In genomic region chr1:88646852-88647645, GRCh38 we compare ENCODE assay signal across 13 cellular contexts. TPM values are rescaled to one million over a fixed set of nuclear protein-coding genes. Genes with fewer than 3 reads are reported as not detected.
DNase-seq lines count a peak whose midpoint lies in the region; ATAC-seq and TF ChIP-seq lines count a peak whose summit lies in the region.
"Had no signal": no experiment of that assay in that cellular context is flagged by ENCODE, and none has a peak within 500 bp of the region (broad histone marks: within the 10 kb centered on the region; RNA-seq: fewer than 3 reads in every experiment).

No MANE protein-coding gene starts in this region.

- no peak for TF ChIP-seq RAD21 in SK-N-SH (IDR thresholded peaks at IDR 0.05; ENCODE audit: low read length)

- no peak overlapping the region for H3K4me2 ChIP-seq in SK-N-SH

- WGBS in SK-N-SH (ENCODE audit: low lambda C conversion rate): 20% methylated on average over 3 of the region's 3 CpGs

- DNase-seq in activated CD4-positive, alpha-beta T cell treated with anti-CD3 and anti-CD28 coated beads for 36 hours: peak; percentile 8
- no peak for DNase-seq in activated CD4-positive, alpha-beta T cell treated with anti-CD3 and anti-CD28 coated beads, Interleukin-2, amount 10 ng/mL, durations not matched to agents 7 days and 5 days
- peak; percentile 60 for DNase-seq in RWPE1 (ENCODE audit: low spot score)
- DNase-seq in renal cortical epithelial cell (ENCODE audit: low read depth): peak; percentile 19
- DNase-seq in SK-N-SH: no peak
- no peak for DNase-seq in G401 (ENCODE audit: low spot score)
- DNase-seq: activated naive CD8-positive, alpha-beta T cell treated with anti-CD3 and anti-CD28 coated beads, Interleukin-2, amount 10 ng/mL, durations not matched to agents 7 days and 5 days; NCI-H1694 treated with DMSO at 0.1 percent for 48 hours; T1000 had no signal

- TF ChIP-seq CTCF in RWPE1 (conservative IDR thresholded peaks at IDR 0.05; ENCODE audit: low read depth): no peak
- no peak for TF ChIP-seq CTCF in SK-N-SH (IDR thresholded peaks at IDR 0.05)

- in situ Hi-C loops in G401 (cut with HindIII; ENCODE audit: low sequenced_read_pairs): no loop called here

- no peaks in the 10 kb centered on the region for H3K9me3 Mint-ChIP-seq in activated CD4-positive, alpha-beta T cell treated with anti-CD3 and anti-CD28 coated beads for 36 hours (ENCODE audit: low read depth)
- no peaks in the 10 kb centered on the region for H3K9me3 Mint-ChIP-seq in activated CD4-positive, alpha-beta T cell treated with anti-CD3 and anti-CD28 coated beads, Interleukin-2, amount 10 ng/mL, durations not matched to agents 7 days and 5 days
- H3K9me3 Mint-ChIP-seq: activated naive CD8-positive, alpha-beta T cell treated with anti-CD3 and anti-CD28 coated beads, Interleukin-2, amount 10 ng/mL, durations not matched to agents 7 days and 5 days had no signal

- H3K36me3 Mint-ChIP-seq in activated CD4-positive, alpha-beta T cell treated with anti-CD3 and anti-CD28 coated beads for 36 hours (ENCODE audit: low read depth): no peaks in the 10 kb centered on the region
- H3K36me3 Mint-ChIP-seq in activated CD4-positive, alpha-beta T cell treated with anti-CD3 and anti-CD28 coated beads, Interleukin-2, amount 10 ng/mL, durations not matched to agents 7 days and 5 days (ENCODE audit: low read depth): no peaks in the 10 kb centered on the region
- H3K36me3 Mint-ChIP-seq: activated naive CD8-positive, alpha-beta T cell treated with anti-CD3 and anti-CD28 coated beads, Interleukin-2, amount 10 ng/mL, durations not matched to agents 7 days and 5 days had no signal

- peaks cover 3% of the 10 kb centered on the region for H3K4me1 Mint-ChIP-seq in activated CD4-positive, alpha-beta T cell treated with anti-CD3 and anti-CD28 coated beads for 36 hours
- no peaks in the 10 kb centered on the region for H3K4me1 Mint-ChIP-seq in activated CD4-positive, alpha-beta T cell treated with anti-CD3 and anti-CD28 coated beads, Interleukin-2, amount 10 ng/mL, durations not matched to agents 7 days and 5 days
- H3K4me1 Mint-ChIP-seq: activated naive CD8-positive, alpha-beta T cell treated with anti-CD3 and anti-CD28 coated beads, Interleukin-2, amount 10 ng/mL, durations not matched to agents 7 days and 5 days; B cell had no signal

- ATAC-seq in activated CD4-positive, alpha-beta T cell treated with anti-CD3 and anti-CD28 coated beads for 36 hours: peak; percentile 77
- ATAC-seq in HG03159 (IDR thresholded peaks at IDR 0.05; ENCODE audit: unreplicated experiment): peak; percentile 69
- no peak for ATAC-seq in HG03565 (IDR thresholded peaks at IDR 0.05; ENCODE audit: unreplicated experiment)

- POLR2A ChIA-PET in activated CD4-positive, alpha-beta T cell treated with anti-CD3 and anti-CD28 coated beads for 36 hours (lab: Charles Lee): no interaction called here
- POLR2A ChIA-PET in activated CD4-positive, alpha-beta T cell treated with anti-CD3 and anti-CD28 coated beads, Interleukin-2, amount 10 ng/mL, durations not matched to agents 7 days and 5 days (lab: Charles Lee): interaction anchor here (0.7 kb wide), 1 partner anchor 20 kb away, joined by 3 read pairs; no protein-coding TSS in a partner anchor
- POLR2A ChIA-PET in RWPE1 (lab: Yijun Ruan, JAX; ENCODE audit: low non-redundant PET): no interaction called here
- POLR2A ChIA-PET in SK-N-SH (lab: Yijun Ruan, JAX): no interaction called here

- H3F3A ChIP-seq in SK-N-SH (replicated peaks; ENCODE audit: insufficient read depth): no peaks in the 10 kb centered on the region

- no peaks in the 10 kb centered on the region for H3K4me1 ChIP-seq in SK-N-SH (ENCODE audit: control insufficient read depth in 1 of 2, insufficient read depth in 2 of 2, low read depth in 1 of 2, low read length in 1 of 2)

- H3K9me3 ChIP-seq in SK-N-SH: no peaks in the 10 kb centered on the region

- CTCF ChIA-PET in activated CD4-positive, alpha-beta T cell treated with anti-CD3 and anti-CD28 coated beads for 36 hours (lab: Charles Lee): interaction anchor here (0.5 to 3.5 kb wide), 10 partner anchors 9 to 1381 kb away, joined by 3 to 28 read pairs (median 4); no protein-coding TSS in a partner anchor
- CTCF ChIA-PET in activated CD4-positive, alpha-beta T cell treated with anti-CD3 and anti-CD28 coated beads, Interleukin-2, amount 10 ng/mL, durations not matched to agents 7 days and 5 days (lab: Charles Lee): interaction anchor here (0.6 to 0.7 kb wide), 2 partner anchors 1222 to 1354 kb away, joined by 3 to 5 read pairs; no protein-coding TSS in a partner anchor
- CTCF ChIA-PET in RWPE1 (lab: Yijun Ruan, JAX) (interaction anchor here (0.6 to 0.9 kb wide), 4 partner anchors 85 to 1027 kb away, joined by 3 to 5 read pairs (median 3); no protein-coding TSS in a partner anchor), SK-N-SH (lab: Yijun Ruan, JAX) (interaction anchor here (0.9 to 2.7 kb wide), 4 partner anchors 10 to 230 kb away, joined by 3 to 26 read pairs (median 4); no protein-coding TSS in a partner anchor)

- no peak for TF ChIP-seq EP300 in SK-N-SH (IDR thresholded peaks at IDR 0.05; ENCODE audit: borderline replicate concordance in 1 of 2, low read depth in 1 of 2, low read length in 1 of 2)

- no peaks in the 10 kb centered on the region for H3K27me3 ChIP-seq in SK-N-SH (ENCODE audit: insufficient read depth)

- intact Hi-C loops in activated CD4-positive, alpha-beta T cell treated with anti-CD3 and anti-CD28 coated beads for 36 hours (cut with DNase I, micrococcal nuclease): no loop called here

- H3K9me2 ChIP-seq in SK-N-SH: no peaks in the 10 kb centered on the region

- no peak overlapping the region for H2AFZ ChIP-seq in SK-N-SH (ENCODE audit: low read depth)

- H3K9ac ChIP-seq in SK-N-SH: no peak overlapping the region

- H3K4me3 Mint-ChIP-seq in activated CD4-positive, alpha-beta T cell treated with anti-CD3 and anti-CD28 coated beads for 36 hours: no peak overlapping the region
- no peak overlapping the region for H3K4me3 Mint-ChIP-seq in activated CD4-positive, alpha-beta T cell treated with anti-CD3 and anti-CD28 coated beads, Interleukin-2, amount 10 ng/mL, durations not matched to agents 7 days and 5 days
- H3K4me3 Mint-ChIP-seq: activated naive CD8-positive, alpha-beta T cell treated with anti-CD3 and anti-CD28 coated beads, Interleukin-2, amount 10 ng/mL, durations not matched to agents 7 days and 5 days; B cell had no signal

- no peak overlapping the region for H3K4me3 ChIP-seq in SK-N-SH (ENCODE audit: low read depth in 2 of 2, low read length in 1 of 2)
- H3K4me3 ChIP-seq: lung had no signal

- no peaks in the 10 kb centered on the region for H3K79me2 ChIP-seq in SK-N-SH (ENCODE audit: insufficient read depth)

- H3K27ac ChIP-seq in RWPE1: no peak overlapping the region
- H3K27ac ChIP-seq in SK-N-SH (ENCODE audit: low read depth in 2 of 2, low read length in 1 of 2): no peak overlapping the region

- H3K36me3 ChIP-seq in SK-N-SH (replicated peaks in 1 of 2; ENCODE audit: control insufficient read depth in 1 of 2, insufficient read depth in 2 of 2, low read length in 1 of 2): no peaks in the 10 kb centered on the region

- H4K20me1 ChIP-seq in SK-N-SH (ENCODE audit: insufficient read depth): no peaks in the 10 kb centered on the region

- H3K27me3 Mint-ChIP-seq in activated CD4-positive, alpha-beta T cell treated with anti-CD3 and anti-CD28 coated beads for 36 hours: peaks cover 3% of the 10 kb centered on the region
- peaks cover 9% of the 10 kb centered on the region for H3K27me3 Mint-ChIP-seq in activated CD4-positive, alpha-beta T cell treated with anti-CD3 and anti-CD28 coated beads, Interleukin-2, amount 10 ng/mL, durations not matched to agents 7 days and 5 days

- no peak overlapping the region for H3K27ac Mint-ChIP-seq in activated CD4-positive, alpha-beta T cell treated with anti-CD3 and anti-CD28 coated beads for 36 hours
- no peak overlapping the region for H3K27ac Mint-ChIP-seq in activated CD4-positive, alpha-beta T cell treated with anti-CD3 and anti-CD28 coated beads, Interleukin-2, amount 10 ng/mL, durations not matched to agents 7 days and 5 days
- H3K27ac Mint-ChIP-seq: activated naive CD8-positive, alpha-beta T cell treated with anti-CD3 and anti-CD28 coated beads, Interleukin-2, amount 10 ng/mL, durations not matched to agents 7 days and 5 days; B cell had no signal

TF ChIP-seq in SK-N-SH, 30 proteins besides CTCF, POLR2A, EP300 and RAD21:
- no peak for TF ChIP-seq JUND (IDR thresholded peaks at IDR 0.05)
- no peak for TF ChIP-seq PBX3 (IDR thresholded peaks at IDR 0.05)
- no peak for TF ChIP-seq FOXM1 (IDR thresholded peaks at IDR 0.05; ENCODE audit: low read depth)
TF ChIP-seq in SK-N-SH: peak in this region for 0.

RNA-seq across cellular contexts. Expression of gene PKN2, which starts 37.0 kb away (rescaled TPM):
- 10 to 100 TPM; 16.4 to 24.9 TPM for total RNA-seq in activated CD4-positive, alpha-beta T cell treated with anti-CD3 and anti-CD28 coated beads for 36 hours
- 10 to 100 TPM; 26.6 to 30.7 TPM for total RNA-seq in activated CD4-positive, alpha-beta T cell treated with anti-CD3 and anti-CD28 coated beads, Interleukin-2, amount 10 ng/mL, durations not matched to agents 7 days and 5 days
- 25.4 and 59.0 TPM in 2 replicates for total RNA-seq in renal cortical epithelial cell
- polyA plus RNA-seq in SK-N-SH (2012; rRNA removed): 6.8 and 11.2 TPM in 2 replicates
- 9.2 and 11.0 TPM in 2 replicates for polyA plus RNA-seq in SK-N-SH (2012; cell fraction: cytosol; rRNA removed)
- polyA plus RNA-seq in SK-N-SH (2012; cell fraction: nucleus; rRNA removed): 11.0 and 26.6 TPM in 2 replicates
- total RNA-seq in G401 (2014; rRNA removed; shearing (Covaris generic)): 26.5 and 55.6 TPM in 2 replicates

Comparison
In these comparisons a context has a peak if more than half of its experiments do, and no peak if none do; other contexts are left out.
1. DNase-seq: peak in activated CD4-positive, alpha-beta T cell treated with anti-CD3 and anti-CD28 coated beads for 36 hours (single experiment), RWPE1 (single experiment) and renal cortical epithelial cell (single experiment); none in activated CD4-positive, alpha-beta T cell treated with anti-CD3 and anti-CD28 coated beads, Interleukin-2, amount 10 ng/mL, durations not matched to agents 7 days and 5 days (single experiment), SK-N-SH (single experiment) and G401 (single experiment).